In the genomic region with DNA sequence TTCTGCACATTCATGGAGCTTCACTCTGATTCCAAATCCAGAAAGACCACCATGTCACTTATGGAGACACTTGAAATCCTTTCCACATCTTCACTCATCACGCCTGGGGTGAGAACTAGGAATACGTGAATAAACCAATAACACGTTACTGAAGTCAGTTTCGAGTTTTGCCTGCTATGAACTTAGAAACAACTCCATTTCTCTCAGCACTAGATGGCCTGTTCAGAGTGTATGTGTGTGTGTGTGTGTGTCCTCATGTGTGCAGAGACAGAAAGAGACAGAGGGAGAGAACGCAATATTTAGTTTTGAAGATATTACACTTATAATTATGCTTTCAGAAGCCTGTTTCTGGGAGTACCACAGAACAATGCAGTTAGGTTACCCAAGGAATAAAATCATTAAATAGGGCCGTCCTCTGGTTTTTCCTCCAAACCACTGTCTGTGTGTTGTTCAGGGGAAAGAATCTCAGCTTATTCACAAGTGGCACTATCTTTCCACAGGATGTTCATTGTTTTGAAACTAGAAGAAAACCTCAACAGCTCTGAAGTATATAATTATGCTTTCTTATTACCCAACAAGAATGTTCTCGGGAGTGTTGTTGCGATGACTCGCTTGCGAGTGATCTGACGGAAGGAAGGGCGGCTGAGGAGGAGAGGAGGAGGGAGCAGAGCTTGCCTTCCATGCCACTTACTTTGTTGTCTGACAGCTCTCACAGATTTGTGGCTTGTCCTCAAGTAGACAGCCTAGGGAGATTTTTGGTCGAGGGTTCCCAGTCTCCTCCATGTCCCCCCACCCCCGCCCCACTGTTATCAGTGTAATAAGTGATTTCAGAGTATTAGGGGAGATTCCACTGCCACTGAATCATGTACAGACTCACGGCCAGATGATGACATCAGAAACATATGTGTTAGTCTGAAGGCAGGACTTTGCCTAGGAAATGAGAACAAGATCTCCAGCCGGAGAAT, we compare ENCODE assay signal across 8 cellular contexts.
A peak's percentile ranks its signal among the peaks of the same experiment; 100 is the strongest.
DNase-seq lines count a peak whose midpoint lies in the region; ATAC-seq and TF ChIP-seq lines count a peak whose summit lies in the region.

No MANE protein-coding gene starts in this region.

- no peaks in the 10 kb centered on the region for H3K9me3 ChIP-seq in GM23248 (ENCODE audit: low read depth)
- H3K9me3 ChIP-seq in left lung, result no peaks in the 10 kb centered on the region

- peak overlapping the region; percentile 77 for H3K4me2 ChIP-seq in GM23248 (ENCODE audit: unreplicated experiment)

- H3K79me2 ChIP-seq in GM23248 (ENCODE audit: insufficient read depth), result no peaks in the 10 kb centered on the region

- H3K36me3 ChIP-seq in GM23248 (ENCODE audit: low read depth) (no peaks in the 10 kb centered on the region), left lung (no peaks in the 10 kb centered on the region)

- peaks cover 34% of the 10 kb centered on the region for H3K4me1 Mint-ChIP-seq in T-helper 1 cell treated with Interleukin-12 subunit alpha and Interleukin-12 subunit beta and Interleukin-4 antibody, amounts not matched to agents 30 μg/mL and 1 μg/mL, for 36 hours (ENCODE audit: low read depth)

- H3K4me3 ChIP-seq in GM23248 (peak overlapping the region; percentile 51), astrocyte of the cerebellum (ENCODE audit: low read depth, low read length) (peak overlapping the region; percentile 10), left lung (no peak overlapping the region)

- WGBS in GM23248 (ENCODE audit: low coverage in 1 of 2, low lambda C conversion rate in 2 of 2, missing lambda C conversion rate in 2 of 2), 2 experiments, result 8 to 11% methylated on average over 16 of the region's 16 CpGs

- peak overlapping the region; percentile 85 for H3K27ac Mint-ChIP-seq in T-helper 1 cell treated with Interleukin-12 subunit alpha and Interleukin-12 subunit beta and Interleukin-4 antibody, amounts not matched to agents 30 μg/mL and 1 μg/mL, for 36 hours

- DNase-seq in GM23248 (peak; percentile 97), astrocyte of the cerebellum (ENCODE audit: low read depth) (peak; percentile 89), left lung (peak in 1 of 2 donors; percentile 69), NCI-H2029 treated with DMSO at 0.1 percent for 48 hours (lab: John Stamatoyannopoulos, UW) (no peak)
- DNase-seq in stimulated activated CD8-positive, alpha-beta memory T cell treated with anti-CD3 and anti-CD28 coated beads, Interleukin-15, amount 100 ng/mL, for 1 hour (ENCODE audit: low read depth), result peak; percentile 34

- H3K9ac ChIP-seq in GM23248, result peak overlapping the region; percentile 85

- peaks cover under 1% of the 10 kb centered on the region; the same call in 1 of the 2 replicates for H3K9me2 ChIP-seq in GM23248 (ENCODE audit: insufficient read depth)

- peaks cover 39% of the 10 kb centered on the region for H3F3A ChIP-seq in GM23248 (ENCODE audit: insufficient read depth)

- H4K20me1 ChIP-seq in GM23248 (ENCODE audit: insufficient read depth), result no peaks in the 10 kb centered on the region

- peaks cover 3% of the 10 kb centered on the region for H3K36me3 Mint-ChIP-seq in T-helper 1 cell treated with Interleukin-12 subunit alpha and Interleukin-12 subunit beta and Interleukin-4 antibody, amounts not matched to agents 30 μg/mL and 1 μg/mL, for 36 hours (ENCODE audit: low read depth)

- intact Hi-C loops in left lung (cut with DNase I), result no loop called here

- no peaks in the 10 kb centered on the region for H3K9me3 Mint-ChIP-seq in T-helper 1 cell treated with Interleukin-12 subunit alpha and Interleukin-12 subunit beta and Interleukin-4 antibody, amounts not matched to agents 30 μg/mL and 1 μg/mL, for 36 hours

- in situ Hi-C loops in GM23248 (cut with MboI), result no loop called here
- in situ Hi-C loops in astrocyte of the cerebellum (cut with HindIII; ENCODE audit: low sequenced_read_pairs), result no loop called here

- H3K4me1 ChIP-seq in GM23248 (ENCODE audit: insufficient read depth) (peaks cover 31% of the 10 kb centered on the region), left lung (peaks cover 0 to 35% of the 10 kb centered on the region in 2 donors)

- H3K27me3 ChIP-seq in GM23248 (replicated peaks; ENCODE audit: insufficient read depth), result no peaks in the 10 kb centered on the region
- H3K27me3 ChIP-seq in left lung, result no peaks in the 10 kb centered on the region

- peaks cover 8% of the 10 kb centered on the region for H3K27me3 Mint-ChIP-seq in T-helper 1 cell treated with Interleukin-12 subunit alpha and Interleukin-12 subunit beta and Interleukin-4 antibody, amounts not matched to agents 30 μg/mL and 1 μg/mL, for 36 hours (ENCODE audit: low read depth)

- H3K27ac ChIP-seq in GM23248 (peak overlapping the region; percentile 97), left lung (peak overlapping the region; percentile 77 to 79)

- TF ChIP-seq CTCF in astrocyte of the cerebellum (IDR thresholded peaks at IDR 0.05; ENCODE audit: low read depth, low read length, missing control alignments) (no peak), left lung (IDR thresholded peaks at IDR 0.05) (no peak)

- ATAC-seq in left lung (peak; percentile 84), GM21723 (IDR thresholded peaks at IDR 0.05; ENCODE audit: unreplicated experiment) (no peak), HG03196 (IDR thresholded peaks at IDR 0.05; ENCODE audit: unreplicated experiment) (no peak)

- peak overlapping the region; percentile 57 for H2AFZ ChIP-seq in GM23248

- H3K4me3 Mint-ChIP-seq in T-helper 1 cell treated with Interleukin-12 subunit alpha and Interleukin-12 subunit beta and Interleukin-4 antibody, amounts not matched to agents 30 μg/mL and 1 μg/mL, for 36 hours, result peak overlapping the region; percentile 40

Comparison
In these comparisons a context has a peak if more than half of its experiments do, and no peak if none do; other contexts are left out.
1. H3K4me3 ChIP-seq: peak in GM23248 (single experiment) and astrocyte of the cerebellum (single experiment); none in left lung (0 of 2).